In genomic region chr2:5497874-5498273, GRCh38 we compare ENCODE assay signal across 30 cellular contexts.
"Had no signal": no experiment of that assay in that cellular context is flagged by ENCODE, and none has a peak within 500 bp of the region (broad histone marks: within the 10 kb centered on the region; RNA-seq: fewer than 3 reads in every experiment).

No MANE protein-coding gene starts in this region.

- H3K36me3 ChIP-seq: ascending aorta, cardiac muscle cell had no signal

- H3K4me1 ChIP-seq: ascending aorta had no signal

- H3K4me3 ChIP-seq: ascending aorta, cardiac muscle cell had no signal

- H3K27me3 ChIP-seq: ascending aorta, cardiac muscle cell had no signal

- H3K9me3 ChIP-seq: ascending aorta had no signal

- H3K27ac ChIP-seq: ascending aorta, cardiac muscle cell, VCaP had no signal

- DNase-seq: activated B cell treated with CpG ODN at 0.5 μM for 24 hours; activated CD4-positive, alpha-beta memory T cell treated with anti-CD3 and anti-CD28 coated beads for 36 hours; activated CD4-positive, alpha-beta T cell treated with anti-CD3 and anti-CD28 coated beads for 4 hours; activated CD4-positive, alpha-beta T cell treated with anti-CD3 and anti-CD28 coated beads, Interleukin-2, amount 10 ng/mL, durations not matched to agents 24 days and 14 days; activated CD4-positive, alpha-beta T cell treated with anti-CD3 and anti-CD28 coated beads, Interleukin-2, amount 50 U/mL, for 1 hour; activated CD4-positive, alpha-beta T cell treated with anti-CD3 and anti-CD28 coated beads, Interleukin-2, amount 50 U/mL, for 4 hours; activated CD4-positive, CD25-positive, alpha-beta regulatory T cell treated with anti-CD3 and anti-CD28 coated beads, Interleukin-2, amount 50 U/mL, for 72 hours; activated CD8-positive, alpha-beta memory T cell treated with anti-CD3 and anti-CD28 coated beads, Interleukin-2, amount 50 U/mL, for 4 hours; activated CD8-positive, alpha-beta T cell treated with anti-CD3 and anti-CD28 coated beads for 36 hours; activated effector memory CD4-positive, alpha-beta T cell treated with anti-CD3 and anti-CD28 coated beads, Interleukin-2, amount 50 U/mL, for 16 hours; activated gamma-delta T cell treated with Interleukin-2 at 50 U/mL for 16 hours; activated naive CD4-positive, alpha-beta T cell; activated naive CD4-positive, alpha-beta T cell treated with anti-CD3 and anti-CD28 coated beads for 36 hours; activated naive CD8-positive, alpha-beta T cell treated with anti-CD3 and anti-CD28 coated beads, Interleukin-2, amount 10 ng/mL, durations not matched to agents 7 days and 5 days; activated naive CD8-positive, alpha-beta T cell treated with anti-CD3 and anti-CD28 coated beads, Interleukin-2, amount 50 U/mL, for 24 hours; activated T-cell treated with anti-CD3 and anti-CD28 coated beads for 4 hours; activated T-cell treated with anti-CD3 and anti-CD28 coated beads, Interleukin-2, amount 50 U/mL, for 1 hour; activated T-cell treated with anti-CD3 and anti-CD28 coated beads, Interleukin-2, amount 50 U/mL, for 4 hours; activated T-cell treated with anti-CD3 and anti-CD28 coated beads, Interleukin-2, amount 50 U/mL, for 72 hours; amygdala; anterior cingulate cortex; cerebellar nuclear complex; T-helper 1 cell; T-helper 2 cell; T-helper 9 cell had no signal

- FAIRE-seq: bronchial epithelial cell, TTC549 had no signal
